ENCODE assay signal across 1 cellular context in the genomic region with DNA sequence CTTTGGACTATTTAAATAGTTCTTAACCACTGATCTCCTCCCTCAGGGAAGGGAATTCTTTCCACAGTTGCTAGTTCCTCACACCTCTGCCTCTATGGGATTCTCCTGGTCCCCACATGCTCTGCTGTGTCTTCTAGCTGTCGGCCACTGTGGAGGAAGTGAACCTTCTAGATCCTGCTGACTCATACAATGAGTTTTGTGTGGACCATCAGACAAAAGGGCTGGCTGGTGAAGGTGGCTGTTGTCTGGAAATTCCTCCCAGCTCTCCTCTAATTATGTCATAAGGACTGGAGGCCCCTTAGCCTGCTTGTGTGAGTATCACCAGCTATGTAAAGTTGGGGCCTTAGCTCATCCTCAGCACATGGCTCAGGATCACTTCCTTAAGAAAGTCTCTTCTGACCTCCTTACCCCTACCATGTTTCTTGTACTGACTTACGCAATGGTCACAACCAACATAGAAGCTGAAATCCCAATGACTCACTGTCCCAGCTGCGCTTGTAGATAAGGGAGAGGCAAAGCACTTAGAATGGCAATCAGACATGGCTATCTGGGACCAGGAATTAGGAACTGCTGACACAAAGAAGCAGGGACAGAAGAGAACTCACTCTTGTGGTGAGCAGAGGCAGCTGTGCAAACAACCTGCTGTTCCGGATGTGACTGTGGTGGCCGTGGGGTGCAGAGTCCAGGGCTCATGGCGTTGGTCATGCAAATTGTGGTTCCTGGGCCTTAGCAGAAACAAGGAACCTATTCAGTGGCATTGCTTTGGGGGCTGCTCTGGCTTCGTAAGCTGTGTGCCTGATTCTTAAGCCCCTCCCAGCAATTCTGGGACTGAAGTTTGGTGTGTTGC.
TF ChIP-seq lines count a peak whose summit lies in the region.

No MANE protein-coding gene starts in this region.

TF ChIP-seq in K562, 482 proteins besides CTCF, POLR2A, EP300 and RAD21 (continued from another document and continues in another):
- TF ChIP-seq, protein P1, sequence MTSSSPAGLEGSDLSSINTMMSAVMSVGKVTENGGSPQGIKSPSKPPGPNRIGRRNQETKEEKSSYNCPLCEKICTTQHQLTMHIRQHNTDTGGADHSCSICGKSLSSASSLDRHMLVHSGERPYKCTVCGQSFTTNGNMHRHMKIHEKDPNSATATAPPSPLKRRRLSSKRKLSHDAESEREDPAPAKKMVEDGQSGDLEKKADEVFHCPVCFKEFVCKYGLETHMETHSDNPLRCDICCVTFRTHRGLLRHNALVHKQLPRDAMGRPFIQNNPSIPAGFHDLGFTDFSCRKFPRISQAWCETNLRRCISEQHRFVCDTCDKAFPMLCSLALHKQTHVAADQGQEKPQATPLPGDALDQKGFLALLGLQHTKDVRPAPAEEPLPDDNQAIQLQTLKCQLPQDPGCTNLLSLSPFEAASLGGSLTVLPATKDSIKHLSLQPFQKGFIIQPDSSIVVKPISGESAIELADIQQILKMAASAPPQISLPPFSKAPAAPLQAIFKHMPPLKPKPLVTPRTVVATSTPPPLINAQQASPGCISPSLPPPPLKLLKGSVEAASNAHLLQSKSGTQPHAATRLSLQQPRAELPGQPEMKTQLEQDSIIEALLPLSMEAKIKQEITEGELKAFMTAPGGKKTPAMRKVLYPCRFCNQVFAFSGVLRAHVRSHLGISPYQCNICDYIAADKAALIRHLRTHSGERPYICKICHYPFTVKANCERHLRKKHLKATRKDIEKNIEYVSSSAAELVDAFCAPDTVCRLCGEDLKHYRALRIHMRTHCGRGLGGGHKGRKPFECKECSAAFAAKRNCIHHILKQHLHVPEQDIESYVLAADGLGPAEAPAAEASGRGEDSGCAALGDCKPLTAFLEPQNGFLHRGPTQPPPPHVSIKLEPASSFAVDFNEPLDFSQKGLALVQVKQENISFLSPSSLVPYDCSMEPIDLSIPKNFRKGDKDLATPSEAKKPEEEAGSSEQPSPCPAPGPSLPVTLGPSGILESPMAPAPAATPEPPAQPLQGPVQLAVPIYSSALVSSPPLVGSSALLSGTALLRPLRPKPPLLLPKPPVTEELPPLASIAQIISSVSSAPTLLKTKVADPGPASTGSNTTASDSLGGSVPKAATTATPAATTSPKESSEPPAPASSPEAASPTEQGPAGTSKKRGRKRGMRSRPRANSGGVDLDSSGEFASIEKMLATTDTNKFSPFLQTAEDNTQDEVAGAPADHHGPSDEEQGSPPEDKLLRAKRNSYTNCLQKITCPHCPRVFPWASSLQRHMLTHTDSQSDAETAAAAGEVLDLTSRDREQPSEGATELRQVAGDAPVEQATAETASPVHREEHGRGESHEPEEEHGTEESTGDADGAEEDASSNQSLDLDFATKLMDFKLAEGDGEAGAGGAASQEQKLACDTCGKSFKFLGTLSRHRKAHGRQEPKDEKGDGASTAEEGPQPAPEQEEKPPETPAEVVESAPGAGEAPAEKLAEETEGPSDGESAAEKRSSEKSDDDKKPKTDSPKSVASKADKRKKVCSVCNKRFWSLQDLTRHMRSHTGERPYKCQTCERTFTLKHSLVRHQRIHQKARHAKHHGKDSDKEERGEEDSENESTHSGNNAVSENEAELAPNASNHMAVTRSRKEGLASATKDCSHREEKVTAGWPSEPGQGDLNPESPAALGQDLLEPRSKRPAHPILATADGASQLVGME (CRISPR knock-in tag; IDR thresholded peaks at IDR 0.05) = 0 out of 2 replicates have a peak, but pooled peaks have one; percentile 46
- TF ChIP-seq, protein P2, sequence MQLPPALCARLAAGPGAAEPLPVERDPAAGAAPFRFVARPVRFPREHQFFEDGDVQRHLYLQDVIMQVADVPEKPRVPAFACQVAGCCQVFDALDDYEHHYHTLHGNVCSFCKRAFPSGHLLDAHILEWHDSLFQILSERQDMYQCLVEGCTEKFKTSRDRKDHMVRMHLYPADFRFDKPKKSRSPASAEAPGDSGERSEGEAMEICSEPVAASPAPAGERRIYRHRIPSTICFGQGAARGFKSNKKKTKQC (CRISPR knock-in tag; IDR thresholded peaks at IDR 0.05) = 0 out of 2 replicates have a peak, but pooled peaks have one; percentile 83
- TF ChIP-seq, protein P3, sequence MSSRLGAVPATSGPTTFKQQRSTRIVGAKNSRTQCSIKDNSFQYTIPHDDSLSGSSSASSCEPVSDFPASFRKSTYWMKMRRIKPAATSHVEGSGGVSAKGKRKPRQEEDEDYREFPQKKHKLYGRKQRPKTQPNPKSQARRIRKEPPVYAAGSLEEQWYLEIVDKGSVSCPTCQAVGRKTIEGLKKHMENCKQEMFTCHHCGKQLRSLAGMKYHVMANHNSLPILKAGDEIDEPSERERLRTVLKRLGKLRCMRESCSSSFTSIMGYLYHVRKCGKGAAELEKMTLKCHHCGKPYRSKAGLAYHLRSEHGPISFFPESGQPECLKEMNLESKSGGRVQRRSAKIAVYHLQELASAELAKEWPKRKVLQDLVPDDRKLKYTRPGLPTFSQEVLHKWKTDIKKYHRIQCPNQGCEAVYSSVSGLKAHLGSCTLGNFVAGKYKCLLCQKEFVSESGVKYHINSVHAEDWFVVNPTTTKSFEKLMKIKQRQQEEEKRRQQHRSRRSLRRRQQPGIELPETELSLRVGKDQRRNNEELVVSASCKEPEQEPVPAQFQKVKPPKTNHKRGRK (tag; IDR thresholded peaks at IDR 0.05) = no peak
- TF ChIP-seq, protein P4, sequence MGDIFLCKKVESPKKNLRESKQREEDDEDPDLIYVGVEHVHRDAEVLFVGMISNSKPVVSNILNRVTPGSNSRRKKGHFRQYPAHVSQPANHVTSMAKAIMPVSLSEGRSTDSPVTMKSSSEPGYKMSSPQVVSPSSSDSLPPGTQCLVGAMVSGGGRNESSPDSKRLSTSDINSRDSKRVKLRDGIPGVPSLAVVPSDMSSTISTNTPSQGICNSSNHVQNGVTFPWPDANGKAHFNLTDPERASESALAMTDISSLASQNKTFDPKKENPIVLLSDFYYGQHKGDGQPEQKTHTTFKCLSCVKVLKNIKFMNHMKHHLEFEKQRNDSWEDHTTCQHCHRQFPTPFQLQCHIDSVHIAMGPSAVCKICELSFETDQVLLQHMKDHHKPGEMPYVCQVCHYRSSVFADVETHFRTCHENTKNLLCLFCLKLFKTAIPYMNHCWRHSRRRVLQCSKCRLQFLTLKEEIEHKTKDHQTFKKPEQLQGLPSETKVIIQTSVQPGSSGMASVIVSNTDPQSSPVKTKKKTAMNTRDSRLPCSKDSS (IDR thresholded peaks at IDR 0.05; ENCODE audit: low read depth, partially characterized antibody) = no peak
- TF ChIP-seq, protein P5, sequence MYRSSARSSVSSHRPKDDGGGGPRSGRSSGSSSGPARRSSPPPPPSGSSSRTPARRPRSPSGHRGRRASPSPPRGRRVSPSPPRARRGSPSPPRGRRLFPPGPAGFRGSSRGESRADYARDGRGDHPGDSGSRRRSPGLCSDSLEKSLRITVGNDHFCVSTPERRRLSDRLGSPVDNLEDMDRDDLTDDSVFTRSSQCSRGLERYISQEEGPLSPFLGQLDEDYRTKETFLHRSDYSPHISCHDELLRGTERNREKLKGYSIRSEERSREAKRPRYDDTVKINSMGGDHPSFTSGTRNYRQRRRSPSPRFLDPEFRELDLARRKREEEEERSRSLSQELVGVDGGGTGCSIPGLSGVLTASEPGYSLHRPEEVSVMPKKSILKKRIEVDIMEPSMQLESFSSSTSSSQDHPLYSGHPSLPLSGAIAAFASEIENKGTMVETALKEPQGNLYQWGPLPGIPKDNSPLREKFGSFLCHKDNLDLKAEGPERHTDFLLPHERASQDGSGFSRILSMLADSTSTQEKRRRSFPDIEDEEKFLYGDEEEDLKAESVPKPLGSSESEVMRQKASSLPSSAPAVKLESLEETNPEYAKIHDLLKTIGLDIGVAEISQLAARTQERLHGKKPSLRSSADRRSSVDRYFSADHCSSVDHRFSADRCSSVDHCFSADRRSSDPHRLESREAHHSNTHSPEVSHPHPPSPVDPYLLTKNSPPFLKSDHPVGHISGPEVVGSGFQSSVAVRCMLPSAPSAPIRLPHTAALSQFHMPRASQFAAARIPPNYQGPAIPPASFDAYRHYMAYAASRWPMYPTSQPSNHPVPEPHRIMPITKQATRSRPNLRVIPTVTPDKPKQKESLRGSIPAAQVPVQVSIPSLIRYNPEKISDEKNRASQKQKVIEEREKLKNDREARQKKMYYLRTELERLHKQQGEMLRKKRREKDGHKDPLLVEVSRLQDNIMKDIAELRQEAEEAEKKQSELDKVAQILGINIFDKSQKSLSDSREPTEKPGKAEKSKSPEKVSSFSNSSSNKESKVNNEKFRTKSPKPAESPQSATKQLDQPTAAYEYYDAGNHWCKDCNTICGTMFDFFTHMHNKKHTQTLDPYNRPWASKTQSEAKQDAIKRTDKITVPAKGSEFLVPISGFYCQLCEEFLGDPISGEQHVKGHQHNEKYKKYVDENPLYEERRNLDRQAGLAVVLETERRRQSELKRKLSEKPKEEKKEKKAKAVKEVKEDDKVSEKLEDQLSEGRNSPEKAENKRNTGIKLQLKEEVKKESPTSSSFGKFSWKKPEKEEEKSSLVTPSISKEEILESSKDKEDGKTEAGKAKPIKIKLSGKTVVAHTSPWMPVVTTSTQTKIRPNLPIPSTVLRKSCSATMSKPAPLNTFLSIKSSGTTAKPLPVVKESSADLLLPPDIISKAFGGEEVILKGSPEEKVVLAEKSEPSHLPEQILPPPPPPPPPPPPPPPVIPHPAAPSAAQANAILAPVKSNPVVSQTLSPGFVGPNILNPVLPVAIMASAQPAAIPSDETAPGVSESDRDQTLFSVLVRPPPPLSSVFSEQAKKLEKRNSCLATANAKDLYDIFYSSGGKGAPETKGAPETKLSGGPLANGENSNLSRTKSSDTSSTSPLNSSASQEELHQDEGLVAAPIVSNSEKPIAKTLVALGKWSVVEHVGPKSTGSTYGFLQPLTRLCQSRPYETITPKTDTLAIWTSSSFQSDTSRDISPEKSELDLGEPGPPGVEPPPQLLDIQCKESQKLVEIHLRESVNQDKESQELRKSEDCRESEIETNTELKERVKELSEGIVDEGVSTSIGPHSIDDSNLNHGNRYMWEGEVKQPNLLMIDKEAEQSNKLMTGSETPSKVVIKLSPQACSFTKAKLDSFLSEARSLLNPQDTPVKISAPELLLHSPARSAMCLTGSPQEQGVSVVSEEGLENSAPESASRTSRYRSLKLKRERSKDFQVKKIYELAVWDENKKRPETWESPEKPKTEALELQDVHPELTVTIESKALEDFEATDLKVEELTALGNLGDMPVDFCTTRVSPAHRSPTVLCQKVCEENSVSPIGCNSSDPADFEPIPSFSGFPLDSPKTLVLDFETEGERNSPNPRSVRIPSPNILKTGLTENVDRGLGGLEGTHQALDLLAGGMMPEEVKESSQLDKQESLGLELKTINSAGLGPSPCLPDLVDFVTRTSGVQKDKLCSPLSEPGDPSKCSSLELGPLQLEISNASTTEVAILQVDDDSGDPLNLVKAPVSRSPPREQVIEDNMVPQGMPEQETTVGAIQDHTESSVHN (IDR thresholded peaks at IDR 0.05; ENCODE audit: borderline replicate concordance in 1 of 2, low read depth in 1 of 2) = peak; percentile 96 to 100; a peak in 3 of 4 replicates
- TF ChIP-seq, protein P6, sequence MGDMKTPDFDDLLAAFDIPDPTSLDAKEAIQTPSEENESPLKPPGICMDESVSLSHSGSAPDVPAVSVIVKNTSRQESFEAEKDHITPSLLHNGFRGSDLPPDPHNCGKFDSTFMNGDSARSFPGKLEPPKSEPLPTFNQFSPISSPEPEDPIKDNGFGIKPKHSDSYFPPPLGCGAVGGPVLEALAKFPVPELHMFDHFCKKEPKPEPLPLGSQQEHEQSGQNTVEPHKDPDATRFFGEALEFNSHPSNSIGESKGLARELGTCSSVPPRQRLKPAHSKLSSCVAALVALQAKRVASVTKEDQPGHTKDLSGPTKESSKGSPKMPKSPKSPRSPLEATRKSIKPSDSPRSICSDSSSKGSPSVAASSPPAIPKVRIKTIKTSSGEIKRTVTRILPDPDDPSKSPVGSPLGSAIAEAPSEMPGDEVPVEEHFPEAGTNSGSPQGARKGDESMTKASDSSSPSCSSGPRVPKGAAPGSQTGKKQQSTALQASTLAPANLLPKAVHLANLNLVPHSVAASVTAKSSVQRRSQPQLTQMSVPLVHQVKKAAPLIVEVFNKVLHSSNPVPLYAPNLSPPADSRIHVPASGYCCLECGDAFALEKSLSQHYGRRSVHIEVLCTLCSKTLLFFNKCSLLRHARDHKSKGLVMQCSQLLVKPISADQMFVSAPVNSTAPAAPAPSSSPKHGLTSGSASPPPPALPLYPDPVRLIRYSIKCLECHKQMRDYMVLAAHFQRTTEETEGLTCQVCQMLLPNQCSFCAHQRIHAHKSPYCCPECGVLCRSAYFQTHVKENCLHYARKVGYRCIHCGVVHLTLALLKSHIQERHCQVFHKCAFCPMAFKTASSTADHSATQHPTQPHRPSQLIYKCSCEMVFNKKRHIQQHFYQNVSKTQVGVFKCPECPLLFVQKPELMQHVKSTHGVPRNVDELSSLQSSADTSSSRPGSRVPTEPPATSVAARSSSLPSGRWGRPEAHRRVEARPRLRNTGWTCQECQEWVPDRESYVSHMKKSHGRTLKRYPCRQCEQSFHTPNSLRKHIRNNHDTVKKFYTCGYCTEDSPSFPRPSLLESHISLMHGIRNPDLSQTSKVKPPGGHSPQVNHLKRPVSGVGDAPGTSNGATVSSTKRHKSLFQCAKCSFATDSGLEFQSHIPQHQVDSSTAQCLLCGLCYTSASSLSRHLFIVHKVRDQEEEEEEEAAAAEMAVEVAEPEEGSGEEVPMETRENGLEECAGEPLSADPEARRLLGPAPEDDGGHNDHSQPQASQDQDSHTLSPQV (IDR thresholded peaks at IDR 0.05) = peak; percentile 99
- TF ChIP-seq HNRNPL (IDR thresholded peaks at IDR 0.05; ENCODE audit: low read depth, low read length) = no peak
- peak; percentile 100 for TF ChIP-seq TAL1 (IDR thresholded peaks at IDR 0.05)
- peak; percentile 99 for TF ChIP-seq TBL1XR1 (IDR thresholded peaks at IDR 0.05; ENCODE audit: low read length in 2 of 2)
- TF ChIP-seq, protein P7, sequence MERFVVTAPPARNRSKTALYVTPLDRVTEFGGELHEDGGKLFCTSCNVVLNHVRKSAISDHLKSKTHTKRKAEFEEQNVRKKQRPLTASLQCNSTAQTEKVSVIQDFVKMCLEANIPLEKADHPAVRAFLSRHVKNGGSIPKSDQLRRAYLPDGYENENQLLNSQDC (CRISPR knock-in tag; IDR thresholded peaks at IDR 0.05) = peak; percentile 66; the same call in 1 of the 2 replicates
- TF ChIP-seq, protein P8, sequence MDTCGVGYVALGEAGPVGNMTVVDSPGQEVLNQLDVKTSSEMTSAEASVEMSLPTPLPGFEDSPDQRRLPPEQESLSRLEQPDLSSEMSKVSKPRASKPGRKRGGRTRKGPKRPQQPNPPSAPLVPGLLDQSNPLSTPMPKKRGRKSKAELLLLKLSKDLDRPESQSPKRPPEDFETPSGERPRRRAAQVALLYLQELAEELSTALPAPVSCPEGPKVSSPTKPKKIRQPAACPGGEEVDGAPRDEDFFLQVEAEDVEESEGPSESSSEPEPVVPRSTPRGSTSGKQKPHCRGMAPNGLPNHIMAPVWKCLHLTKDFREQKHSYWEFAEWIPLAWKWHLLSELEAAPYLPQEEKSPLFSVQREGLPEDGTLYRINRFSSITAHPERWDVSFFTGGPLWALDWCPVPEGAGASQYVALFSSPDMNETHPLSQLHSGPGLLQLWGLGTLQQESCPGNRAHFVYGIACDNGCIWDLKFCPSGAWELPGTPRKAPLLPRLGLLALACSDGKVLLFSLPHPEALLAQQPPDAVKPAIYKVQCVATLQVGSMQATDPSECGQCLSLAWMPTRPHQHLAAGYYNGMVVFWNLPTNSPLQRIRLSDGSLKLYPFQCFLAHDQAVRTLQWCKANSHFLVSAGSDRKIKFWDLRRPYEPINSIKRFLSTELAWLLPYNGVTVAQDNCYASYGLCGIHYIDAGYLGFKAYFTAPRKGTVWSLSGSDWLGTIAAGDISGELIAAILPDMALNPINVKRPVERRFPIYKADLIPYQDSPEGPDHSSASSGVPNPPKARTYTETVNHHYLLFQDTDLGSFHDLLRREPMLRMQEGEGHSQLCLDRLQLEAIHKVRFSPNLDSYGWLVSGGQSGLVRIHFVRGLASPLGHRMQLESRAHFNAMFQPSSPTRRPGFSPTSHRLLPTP (IDR thresholded peaks at IDR 0.05; ENCODE audit: borderline replicate concordance, extremely low read depth, insufficient read length) = no peak
- TF ChIP-seq ZNF57 (CRISPR knock-in tag; IDR thresholded peaks at IDR 0.05) = no peak
